Comparison of ENCODE assay signal across 15 cellular contexts in the genomic region with DNA sequence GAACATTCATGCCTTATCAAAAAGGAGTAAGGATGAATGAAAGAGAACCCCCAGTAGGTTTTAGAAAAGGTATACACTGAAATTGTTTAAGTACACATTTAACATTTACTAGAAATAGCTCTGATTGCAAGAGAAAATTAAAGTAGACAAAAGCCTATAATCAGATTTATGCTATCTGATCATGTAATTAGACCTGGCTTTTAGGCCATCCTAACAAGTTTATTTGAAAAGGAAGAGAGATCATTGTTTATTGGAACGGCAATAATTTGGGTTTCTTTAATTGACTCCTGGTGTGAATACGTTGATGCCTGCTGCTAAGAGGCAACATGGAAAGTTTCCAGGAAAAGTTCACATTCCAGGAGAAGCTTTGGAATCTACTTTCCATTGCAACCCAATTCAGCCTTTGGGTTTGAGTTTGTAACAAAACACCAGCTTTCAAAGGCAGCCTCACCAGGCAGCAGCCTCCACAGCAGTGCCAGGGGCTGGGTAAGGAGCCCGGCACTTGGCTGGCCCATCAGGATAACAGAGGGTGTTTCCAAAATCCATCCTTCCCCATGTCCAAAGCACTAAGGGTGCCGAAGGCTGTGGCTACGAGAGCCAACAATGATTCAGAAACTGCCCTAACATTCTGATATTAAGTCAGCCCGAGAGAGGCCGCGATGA. TPM values are rescaled to one million over a fixed set of nuclear protein-coding genes. Genes with fewer than 3 reads are reported as not detected.
DNase-seq lines count a peak whose midpoint lies in the region; ATAC-seq lines count a peak whose summit lies in the region.
"Had no signal": no experiment of that assay in that cellular context is flagged by ENCODE, and none has a peak within 500 bp of the region (broad histone marks: within the 10 kb centered on the region; RNA-seq: fewer than 3 reads in every experiment).

No MANE protein-coding gene starts in this region.

- no peak for ATAC-seq in GM19395 (IDR thresholded peaks at IDR 0.05; ENCODE audit: unreplicated experiment)
- ATAC-seq: activated naive CD8-positive, alpha-beta T cell treated with anti-CD3 and anti-CD28 coated beads, Interleukin-2, amount 50 U/mL, for 24 hours had no signal

- DNase-seq in G401 (ENCODE audit: low spot score) (peak; percentile 54), NCI-H446 treated with DMSO at 0.1 percent for 48 hours (lab: John Stamatoyannopoulos, UW) (peak; percentile 38), fibroblast of peridontal ligament (ENCODE audit: extremely low read depth) (peak; percentile 88), posterior vena cava (ENCODE audit: low spot score) (peak; percentile 32), SHP77 treated with DMSO at 0.1 percent for 48 hours (lab: John Stamatoyannopoulos, UW) (no peak)
- no peak for DNase-seq in stimulated activated CD4-positive, alpha-beta T cell treated with anti-CD3 and anti-CD28 coated beads, Interleukin-4, amount 100 ng/mL, for 4 hours
- DNase-seq: activated CD4-positive, alpha-beta T cell treated with anti-CD3 and anti-CD28 coated beads, Interleukin-2, amount 10 ng/mL, durations not matched to agents 24 days and 14 days; activated naive CD8-positive, alpha-beta T cell treated with anti-CD3 and anti-CD28 coated beads, Interleukin-2, amount 50 U/mL, for 24 hours; activated T-cell treated with anti-CD3 and anti-CD28 coated beads, Interleukin-2, amount 50 U/mL, for 48 hours; DMS79; MM.1S; NCI-H2107; SHP77 had no signal

- in situ Hi-C loops in G401 (cut with HindIII; ENCODE audit: low sequenced_read_pairs) = no loop called here

- intact Hi-C loops in posterior vena cava (cut with DNase I) = no loop called here

RNA-seq across cellular contexts. Expression of a gene that starts 18.0 kb away (rescaled TPM):
- total RNA-seq in G401 (2014; rRNA removed; shearing (Covaris generic)) = 17.5 and 18.5 TPM in 2 replicates
- total RNA-seq in posterior vena cava = 10 to 100 TPM; 20.9 to 32.0 TPM

RNA-seq across cellular contexts. Expression of a gene that starts 21.4 kb away (rescaled TPM):
- not detected in 2 replicates for total RNA-seq in G401 (2014; rRNA removed; shearing (Covaris generic))
- not detected for total RNA-seq in posterior vena cava
- total RNA-seq: activated CD4-positive, alpha-beta T cell treated with anti-CD3 and anti-CD28 coated beads, Interleukin-2, amount 10 ng/mL, durations not matched to agents 24 days and 14 days; osteocyte had no signal

Comparison
In these comparisons a context has a peak if more than half of its experiments do, and no peak if none do; other contexts are left out.
1. DNase-seq: peak in G401 (single experiment), NCI-H446 treated with DMSO at 0.1 percent for 48 hours (single experiment), fibroblast of peridontal ligament (single experiment) and posterior vena cava (single experiment); none in SHP77 treated with DMSO at 0.1 percent for 48 hours (single experiment) and stimulated activated CD4-positive, alpha-beta T cell treated with anti-CD3 and anti-CD28 coated beads, Interleukin-4, amount 100 ng/mL, for 4 hours (0 of 2).